15 cellular contexts compared by ENCODE assay signal in the genomic region with DNA sequence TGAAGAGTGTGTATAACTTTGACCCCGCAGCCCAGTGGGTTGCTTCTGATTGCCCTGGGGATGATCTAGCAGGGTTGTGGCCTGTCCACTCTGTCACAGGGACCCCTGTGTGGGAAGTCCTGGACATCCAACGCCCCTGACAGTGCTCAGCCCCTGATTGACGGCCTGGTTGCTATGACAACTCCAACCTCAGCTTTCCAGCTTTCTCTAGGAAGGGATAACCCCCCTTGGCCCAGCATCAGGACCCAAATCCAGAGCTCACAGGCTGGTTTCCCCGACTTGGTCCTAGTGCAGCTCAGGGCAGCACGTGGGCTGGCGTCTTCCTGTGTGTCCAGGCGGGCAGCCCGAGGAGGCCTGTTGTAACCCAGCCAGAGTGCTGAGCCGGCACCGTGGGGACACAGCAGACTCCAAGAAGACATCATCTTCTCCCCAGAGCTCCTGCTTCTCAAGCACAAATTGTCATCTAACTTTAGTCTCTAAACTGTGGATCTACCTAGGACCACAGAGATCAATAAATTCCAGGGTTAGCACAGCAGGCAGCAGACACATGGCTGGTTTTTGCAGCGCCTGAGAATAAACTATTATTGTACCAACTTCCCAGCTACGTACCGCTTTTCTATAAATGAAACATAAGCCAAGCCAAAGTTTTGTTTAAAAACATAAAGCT.
"Had no signal": no experiment of that assay in that cellular context is flagged by ENCODE, and none has a peak within 500 bp of the region (broad histone marks: within the 10 kb centered on the region; RNA-seq: fewer than 3 reads in every experiment).

No MANE protein-coding gene starts in this region.

- H3K27ac Mint-ChIP-seq: activated B cell treated with CpG ODN at 0.5 μM for 24 hours; activated CD8-positive, alpha-beta T cell treated with anti-CD3 and anti-CD28 coated beads for 36 hours; activated naive CD8-positive, alpha-beta T cell treated with anti-CD3 and anti-CD28 coated beads for 36 hours; activated T-cell treated with anti-CD3 and anti-CD28 coated beads, Interleukin-2, amount 50 U/mL, for 72 hours; mesothelial cell of epicardium; stimulated activated effector memory CD8-positive, alpha-beta T cell treated with anti-CD3 and anti-CD28 coated beads, Interleukin-12 subunit alpha, Interleukin-12 subunit beta, amount 100 ng/mL, for 72 hours had no signal

- H3K4me3 Mint-ChIP-seq: activated B cell treated with CpG ODN at 0.5 μM for 24 hours; activated CD8-positive, alpha-beta T cell treated with anti-CD3 and anti-CD28 coated beads for 36 hours; activated naive CD8-positive, alpha-beta T cell treated with anti-CD3 and anti-CD28 coated beads for 36 hours; activated T-cell treated with anti-CD3 and anti-CD28 coated beads, Interleukin-2, amount 50 U/mL, for 72 hours; mesothelial cell of epicardium; neural crest cell had no signal

- H3K36me3 ChIP-seq: transverse colon, vagina had no signal

- H3K4me1 ChIP-seq: parathyroid adenoma, vagina had no signal

- H3K27me3 ChIP-seq: esophagus squamous epithelium, hepatocyte, transverse colon, vagina had no signal

- DNase-seq: activated B cell treated with CpG ODN at 0.5 μM for 24 hours; activated CD4-positive, alpha-beta T cell treated with anti-CD3 and anti-CD28 coated beads for 48 hours; activated CD8-positive, alpha-beta T cell treated with anti-CD3 and anti-CD28 coated beads for 36 hours; activated gamma-delta T cell treated with Interleukin-2 at 50 U/mL for 16 hours; activated naive CD8-positive, alpha-beta T cell treated with anti-CD3 and anti-CD28 coated beads for 36 hours; activated T-cell treated with anti-CD3 and anti-CD28 coated beads, Interleukin-2, amount 50 U/mL, for 72 hours; esophagus squamous epithelium; SW 1271; transverse colon had no signal

- H3K9me3 Mint-ChIP-seq: activated B cell treated with CpG ODN at 0.5 μM for 24 hours; activated CD8-positive, alpha-beta T cell treated with anti-CD3 and anti-CD28 coated beads for 36 hours; activated T-cell treated with anti-CD3 and anti-CD28 coated beads, Interleukin-2, amount 50 U/mL, for 72 hours; mesothelial cell of epicardium; neural crest cell; stimulated activated effector memory CD8-positive, alpha-beta T cell treated with anti-CD3 and anti-CD28 coated beads, Interleukin-12 subunit alpha, Interleukin-12 subunit beta, amount 100 ng/mL, for 72 hours had no signal

- H3K27me3 Mint-ChIP-seq: activated CD8-positive, alpha-beta T cell treated with anti-CD3 and anti-CD28 coated beads for 36 hours; activated naive CD8-positive, alpha-beta T cell treated with anti-CD3 and anti-CD28 coated beads for 36 hours had no signal

- H3K9me3 ChIP-seq: esophagus squamous epithelium, transverse colon, vagina had no signal

- H3K27ac ChIP-seq: esophagus squamous epithelium, parathyroid adenoma, transverse colon, vagina had no signal

- H3K4me3 ChIP-seq: esophagus squamous epithelium, hepatocyte, transverse colon, vagina had no signal

- H3K9ac ChIP-seq: parathyroid adenoma had no signal
